Comparison of ENCODE assay signal across 9 cellular contexts in the genomic region with DNA sequence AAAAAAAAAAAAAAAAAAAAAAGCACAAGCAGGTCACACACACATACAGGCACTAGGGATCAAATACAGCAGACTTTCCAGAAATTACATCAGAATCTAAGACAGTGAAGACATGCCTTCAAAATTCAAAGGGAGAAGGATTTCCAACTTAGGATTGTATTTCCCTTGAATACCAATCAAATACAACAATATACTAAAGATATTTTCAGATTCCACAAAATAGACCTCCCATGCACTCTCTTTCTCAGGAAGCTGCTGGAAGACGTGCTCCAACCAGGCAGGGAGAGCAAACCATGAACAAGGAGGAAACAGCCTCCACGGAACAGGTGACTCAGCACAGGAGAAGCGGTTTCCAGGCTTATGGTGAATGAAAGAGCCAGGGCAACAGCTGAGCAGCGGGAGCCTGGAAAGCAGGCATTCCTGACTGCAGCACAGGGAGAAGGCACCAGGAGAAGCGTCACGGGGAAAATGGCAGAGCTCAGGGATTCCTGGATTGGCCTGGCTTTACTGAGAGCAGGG. TPM values are rescaled to one million over a fixed set of nuclear protein-coding genes. Genes with fewer than 3 reads are reported as not detected.
DNase-seq lines count a peak whose midpoint lies in the region; ATAC-seq, FAIRE-seq and TF ChIP-seq lines count a peak whose summit lies in the region.
"Had no signal": no experiment of that assay in that cellular context is flagged by ENCODE, and none has a peak within 500 bp of the region (broad histone marks: within the 10 kb centered on the region; RNA-seq: fewer than 3 reads in every experiment).

No MANE protein-coding gene starts in this region.

- TF ChIP-seq CTCF in A673 (conservative IDR thresholded peaks at IDR 0.05; ENCODE audit: low read depth, low read length) (no peak), mammary epithelial cell (conservative IDR thresholded peaks at IDR 0.05 in 1 of 2, IDR thresholded peaks at IDR 0.05 in 1 of 2; ENCODE audit: extremely low read depth in 1 of 2, insufficient read depth in 1 of 2, low read depth in 1 of 2, low read length in 2 of 2) (no peak), left lung (IDR thresholded peaks at IDR 0.05) (no peak)

- H3K4me1 ChIP-seq in A673 (ENCODE audit: insufficient read depth, low read length, poor library complexity, severe bottlenecking): peaks cover 10% of the 10 kb centered on the region
- peaks cover 53% of the 10 kb centered on the region for H3K4me1 ChIP-seq in mammary epithelial cell (ENCODE audit: insufficient read depth, low read length)
- peaks cover 27 to 56% of the 10 kb centered on the region in 2 donors for H3K4me1 ChIP-seq in left lung
- H3K4me1 ChIP-seq: parathyroid adenoma had no signal

- no peak overlapping the region for H3K9ac ChIP-seq in mammary epithelial cell (ENCODE audit: insufficient read depth, low read length)
- H3K9ac ChIP-seq: parathyroid adenoma had no signal

- peak overlapping the region; percentile 77 for H3K27ac ChIP-seq in A673 (ENCODE audit: low read depth, low read length, poor library complexity, severe bottlenecking)
- peak overlapping the region; percentile 77 for H3K27ac ChIP-seq in mammary epithelial cell (ENCODE audit: insufficient read depth, low read depth, low read length)
- H3K27ac ChIP-seq in left lung: no peak overlapping the region
- H3K27ac ChIP-seq: parathyroid adenoma had no signal

- CTCF ChIA-PET in A673 (lab: Charles Lee) (no interaction called here), mammary epithelial cell (lab: Charles Lee; ENCODE audit: low non-redundant PET) (no interaction called here)

- intact Hi-C loops in A673 (cut with micrococcal nuclease; ENCODE audit: unreplicated experiment): no loop called here
- intact Hi-C loops in mammary epithelial cell (cut with micrococcal nuclease): loop anchor here (5.0 kb wide), 1 partner anchor 38 kb away; a partner anchor contains a TSS
- intact Hi-C loops in left lung (cut with DNase I): no loop called here

- H3K4me2 ChIP-seq in mammary epithelial cell (ENCODE audit: insufficient read depth, low read depth, low read length): peak overlapping the region; percentile 6

- in situ Hi-C loops in mammary epithelial cell (cut with MboI; ENCODE audit: low sequenced_read_pairs in 2 of 2): no loop called here

- dilution Hi-C loops in mammary epithelial cell (cut with HindIII; ENCODE audit: low sequenced_read_pairs): no loop called here

- no TSS peak for BruUV-seq in A673 (replicated peaks; lab: Mats Ljungman, UMichigan)
- no TSS peak for BruUV-seq in mammary epithelial cell (replicated peaks; lab: Mats Ljungman, UMichigan)

- peaks cover 18% of the 10 kb centered on the region for H3K79me2 ChIP-seq in mammary epithelial cell (ENCODE audit: insufficient read depth, low read length)
- H3K79me2 ChIP-seq: parathyroid adenoma had no signal

- H3K4me3 ChIP-seq in A673 (ENCODE audit: low read depth, low read length, poor library complexity, severe bottlenecking) (no peak overlapping the region), mammary epithelial cell (replicated peaks in 1 of 3; ENCODE audit: insufficient read depth in 1 of 3, low read depth in 2 of 3, low read length in 3 of 3) (no peak overlapping the region), left lung (no peak overlapping the region)

- WGBS in mammary epithelial cell (ENCODE audit: low coverage, missing lambda C conversion rate): 32% methylated on average over 6 of the region's 6 CpGs

- DNase-seq in A673 (ENCODE audit: low spot score) (no peak), HT-29 (ENCODE audit: low spot score) (peak; percentile 78), mammary epithelial cell (peak; percentile 83), left lung (no peak), HuH-7.5 (ENCODE audit: low spot score) (no peak), GOT3 (lab: John Stamatoyannopoulos, UW) (no peak), GM19239 (ENCODE audit: insufficient read length, low spot score) (no peak)

- FAIRE-seq in GM19239 (lab: Jason Lieb, UNC): no peak

- POLR2A ChIA-PET in A673 (lab: Charles Lee; ENCODE audit: low non-redundant PET): no interaction called here

- ATAC-seq in left lung (peak; percentile 23), GM21786 (IDR thresholded peaks at IDR 0.05; ENCODE audit: unreplicated experiment) (no peak)

- peak overlapping the region; percentile 8 for H2AFZ ChIP-seq in mammary epithelial cell (ENCODE audit: low read depth, low read length)
- H2AFZ ChIP-seq: parathyroid adenoma had no signal

- H3K27me3 ChIP-seq in A673 (replicated peaks; ENCODE audit: insufficient read depth, low read depth, low read length, poor library complexity) (no peaks in the 10 kb centered on the region), mammary epithelial cell (ENCODE audit: insufficient read depth, low read length) (no peaks in the 10 kb centered on the region), left lung (no peaks in the 10 kb centered on the region)

- H4K20me1 ChIP-seq in mammary epithelial cell (ENCODE audit: insufficient read depth, low read length): no peaks in the 10 kb centered on the region

- H3K9me3 ChIP-seq in A673 (ENCODE audit: low read depth, low read length, poor library complexity, severe bottlenecking) (no peaks in the 10 kb centered on the region), mammary epithelial cell (replicated peaks; ENCODE audit: insufficient read depth, low read length) (no peaks in the 10 kb centered on the region), left lung (no peaks in the 10 kb centered on the region)

- H3K36me3 ChIP-seq in A673 (ENCODE audit: insufficient read depth, low read length, poor library complexity, severe bottlenecking): no peaks in the 10 kb centered on the region
- peaks cover 6% of the 10 kb centered on the region for H3K36me3 ChIP-seq in mammary epithelial cell (ENCODE audit: insufficient read depth, low read length)
- H3K36me3 ChIP-seq in left lung: peaks cover 0 to 47% of the 10 kb centered on the region in 2 donors

RNA-seq across cellular contexts. Expression of a gene that starts 32.0 kb away (rescaled TPM):
- 45.6 and 50.9 TPM in 2 replicates for total RNA-seq in A673 (2021)
- total RNA-seq in HT-29 (2014; rRNA removed; shearing (Covaris generic)): 26.9 and 30.7 TPM in 2 replicates
- 10 to 100 TPM; 26.2 to 68.5 TPM for total RNA-seq in mammary epithelial cell
- polyA plus RNA-seq in mammary epithelial cell: 41.1 TPM
- 58.2 TPM for polyA minus RNA-seq in mammary epithelial cell
- total RNA-seq in left lung: 10 to 100 TPM; 84.5 to 98.3 TPM

RNA-seq across cellular contexts. Expression of a gene that starts 39.0 kb away (rescaled TPM):
- total RNA-seq in A673 (2021) (5.0 and 6.3 TPM in 2 replicates), mammary epithelial cell (10 to 100 TPM; 17.0 to 48.5 TPM), left lung (10 to 100 TPM; 12.1 to 17.1 TPM)
- 78.7 and 91.5 TPM in 2 replicates for total RNA-seq in HT-29 (2014; rRNA removed; shearing (Covaris generic))
- 13.9 TPM for polyA plus RNA-seq in mammary epithelial cell
- 5.3 TPM for polyA minus RNA-seq in mammary epithelial cell

RNA-seq across cellular contexts. Expression of a gene that starts 59.2 kb away (rescaled TPM):
- total RNA-seq in A673 (2021) (31.8 and 40.8 TPM in 2 replicates), mammary epithelial cell (10 to 100 TPM; 12.8 to 20.2 TPM), left lung (10 to 100 TPM; 30.9 to 39.0 TPM)
- 13.0 and 16.1 TPM in 2 replicates for total RNA-seq in HT-29 (2014; rRNA removed; shearing (Covaris generic))
- 7.8 TPM for polyA plus RNA-seq in mammary epithelial cell
- polyA minus RNA-seq in mammary epithelial cell: 7.9 TPM

Comparison
In these comparisons a context has a peak if more than half of its experiments do, and no peak if none do; other contexts are left out.
1. DNase-seq: peak in HT-29 (single experiment) and mammary epithelial cell (single experiment); none in A673 (single experiment), left lung (0 of 2), HuH-7.5 (single experiment), GOT3 (single experiment) and GM19239 (single experiment).
2. H3K27ac ChIP-seq: peak in A673 (single experiment) and mammary epithelial cell (single experiment); none in left lung (0 of 2).